In the genomic region with DNA sequence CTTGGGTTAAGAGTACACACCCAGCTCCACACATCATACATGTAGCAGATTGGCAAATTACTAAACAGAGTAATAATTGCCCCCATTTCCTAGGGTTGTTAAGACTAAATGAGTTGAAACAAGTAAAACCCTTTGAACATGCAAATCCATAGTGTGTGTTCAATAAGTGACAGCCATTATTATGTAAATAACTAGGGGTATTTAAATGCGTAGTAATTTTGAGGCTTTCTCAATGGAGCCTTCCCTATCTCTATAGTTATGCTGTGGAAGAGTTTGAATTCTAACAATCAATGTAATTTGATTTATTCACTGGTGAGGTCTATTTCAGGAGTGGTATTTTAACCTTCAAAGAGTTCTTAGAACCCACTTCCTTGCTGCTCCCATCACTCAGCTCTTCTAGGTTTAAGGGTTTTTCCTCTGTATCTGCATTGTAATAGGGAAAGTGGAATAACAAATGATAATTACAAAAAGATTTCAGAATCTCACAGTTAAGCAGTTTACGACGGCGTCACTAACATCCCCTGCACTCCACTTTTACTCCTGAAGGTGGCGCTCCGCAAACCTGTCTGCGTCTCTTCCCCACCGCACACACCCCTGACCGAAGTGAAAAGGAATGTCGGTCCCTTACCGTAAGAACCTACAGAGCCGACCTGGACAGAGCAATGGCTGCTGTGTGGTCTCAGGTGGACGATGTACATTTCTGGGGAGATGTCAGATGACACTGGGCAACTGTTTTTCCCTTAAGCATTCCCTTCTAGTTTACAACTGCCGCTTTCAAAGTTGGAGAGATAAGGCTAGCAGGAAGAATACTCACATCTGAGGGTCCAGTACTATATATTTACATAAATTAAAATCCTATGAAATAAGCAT, we compare ENCODE assay signal across 8 cellular contexts.
DNase-seq lines count a peak whose midpoint lies in the region; ATAC-seq, FAIRE-seq and TF ChIP-seq lines count a peak whose summit lies in the region.

No MANE protein-coding gene starts in this region.

- H3K4me3 ChIP-seq in WERI-Rb-1 (ENCODE audit: low read depth, low read length) (no peak overlapping the region), bronchial epithelial cell (ENCODE audit: low read depth, low read length) (no peak overlapping the region)

- FAIRE-seq in bronchial epithelial cell (lab: Jason Lieb, UNC) = no peak

- ATAC-seq in GM18873 (IDR thresholded peaks at IDR 0.05; ENCODE audit: low FRiP score, unreplicated experiment) = peak; percentile 56

- in situ Hi-C loops in ACHN (cut with HindIII; ENCODE audit: low pct_ligation_motif_present, low pct_unique_long_range_greater_than_20kb, low sequenced_read_pairs) = no loop called here

- DNase-seq in ACHN (peak; percentile 14), HPDE6-E6E7 (ENCODE audit: extremely low spot score) (peak; percentile 56), WERI-Rb-1 (peak; percentile 72), bronchial epithelial cell (ENCODE audit: low read depth) (peak; percentile 73), islet precursor cell (peak; percentile 91), NCI-H524 treated with DMSO at 0.1 percent for 48 hours (lab: John Stamatoyannopoulos, UW) (no peak)
- DNase-seq in stimulated activated CD4-positive, alpha-beta T cell treated with anti-CD3 and anti-CD28 coated beads, Interleukin-1b, Interleukin-23, amount 100 ng/mL, for 24 hours (ENCODE audit: low read depth in 4 of 4, low spot score in 1 of 4) = peak; percentile 20 to 51 (median 42)

- H3K27ac ChIP-seq in WERI-Rb-1 = no peak overlapping the region

- no peaks in the 10 kb centered on the region for H3K36me3 ChIP-seq in WERI-Rb-1
- H3K36me3 ChIP-seq in bronchial epithelial cell (ENCODE audit: control insufficient read depth, insufficient read depth, low read length) = no peaks in the 10 kb centered on the region

- peak; percentile 88 for TF ChIP-seq CTCF in WERI-Rb-1 (IDR thresholded peaks at IDR 0.05; ENCODE audit: low read depth, low read length)
- TF ChIP-seq CTCF in bronchial epithelial cell (IDR thresholded peaks at IDR 0.05; ENCODE audit: insufficient read depth, low read length, severe bottlenecking) = peak; percentile 90

- H3K9me3 ChIP-seq in WERI-Rb-1 (ENCODE audit: severe bottlenecking) = no peaks in the 10 kb centered on the region

- H3K27me3 ChIP-seq in WERI-Rb-1 (ENCODE audit: insufficient read depth, low read depth, severe bottlenecking) (no peaks in the 10 kb centered on the region), bronchial epithelial cell (ENCODE audit: control insufficient read depth, insufficient read depth, low read length) (no peaks in the 10 kb centered on the region)
